In the genomic region with DNA sequence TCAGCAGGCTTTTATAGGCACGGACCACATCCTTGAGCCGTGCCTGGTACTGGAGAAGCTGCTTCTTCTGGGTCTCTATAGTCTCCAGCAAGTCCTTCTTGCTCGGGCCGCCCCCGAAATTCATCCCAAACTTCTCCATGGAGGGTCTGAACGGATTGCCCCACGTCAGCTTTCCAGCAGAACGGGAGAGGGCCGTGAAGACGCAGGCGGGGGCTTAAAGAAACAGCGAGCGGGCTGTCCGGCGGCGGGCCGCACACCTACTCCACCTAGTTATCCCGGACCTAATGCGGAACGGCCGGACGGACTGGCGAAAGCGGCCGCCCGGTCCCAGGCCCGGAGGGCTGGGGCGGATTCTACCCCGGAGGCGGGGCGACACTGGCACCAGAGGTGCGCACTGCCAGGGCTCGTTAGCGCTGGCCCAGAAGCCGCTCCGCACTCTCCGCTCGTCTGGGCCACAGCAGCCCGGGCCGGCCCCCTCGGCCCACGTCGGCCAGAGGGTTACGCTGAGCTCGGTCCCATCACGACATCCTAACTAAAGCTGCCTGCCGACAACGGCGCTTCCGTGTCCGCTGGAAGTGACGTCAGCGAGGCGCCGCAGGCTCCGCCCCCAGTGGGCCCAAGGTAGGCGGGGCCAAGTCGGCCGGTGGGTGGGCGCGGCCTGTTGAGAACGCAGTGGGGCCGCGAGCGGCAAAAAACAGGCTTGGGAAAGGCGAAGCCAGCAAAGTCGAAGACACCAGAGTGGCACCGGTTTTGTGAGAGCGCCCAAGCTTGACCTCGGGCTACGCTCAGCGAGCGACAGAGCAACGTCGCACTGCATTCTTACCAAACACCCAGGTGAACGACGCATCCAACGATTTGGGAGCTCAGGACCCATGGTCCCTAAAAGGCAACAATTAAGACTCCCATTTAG, we compare ENCODE assay signal across 8 cellular contexts. TPM values are rescaled to one million over a fixed set of nuclear protein-coding genes. Genes with fewer than 3 reads are reported as not detected.
DNase-seq lines count a peak whose midpoint lies in the region; ATAC-seq and TF ChIP-seq lines count a peak whose summit lies in the region.

A gene with protein sequence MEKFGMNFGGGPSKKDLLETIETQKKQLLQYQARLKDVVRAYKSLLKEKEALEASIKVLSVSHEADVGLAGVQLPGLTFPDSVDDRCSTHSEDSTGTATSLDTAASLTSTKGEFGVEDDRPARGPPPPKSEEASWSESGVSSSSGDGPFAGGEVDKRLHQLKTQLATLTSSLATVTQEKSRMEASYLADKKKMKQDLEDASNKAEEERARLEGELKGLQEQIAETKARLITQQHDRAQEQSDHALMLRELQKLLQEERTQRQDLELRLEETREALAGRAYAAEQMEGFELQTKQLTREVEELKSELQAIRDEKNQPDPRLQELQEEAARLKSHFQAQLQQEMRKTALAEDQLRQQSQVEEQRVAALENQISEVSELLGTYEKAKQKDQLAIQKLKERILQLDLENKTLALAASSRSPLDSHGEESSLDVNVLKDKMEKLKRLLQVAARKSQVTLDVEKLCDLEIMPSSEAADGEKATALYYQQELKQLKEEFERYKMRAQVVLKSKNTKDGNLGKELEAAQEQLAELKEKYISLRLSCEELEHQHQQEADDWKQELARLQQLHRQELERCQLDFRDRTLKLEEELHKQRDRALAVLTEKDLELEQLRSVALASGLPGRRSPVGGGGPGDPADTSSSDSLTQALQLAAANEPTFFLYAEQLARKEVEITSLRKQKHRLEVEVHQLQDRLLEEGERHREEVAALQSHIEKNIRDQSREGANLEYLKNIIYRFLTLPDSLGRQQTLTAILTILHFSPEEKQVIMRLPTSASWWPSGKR (minus strand): TSS at position 553 of the 910 bp plus-strand sequence. CDS start 414 bp downstream, at position 139.

- H2AFZ ChIP-seq in OCI-LY7 (ENCODE audit: low read length) = peak within 1 kb of the TSS; percentile 96

- no peaks in the 10 kb centered on the region for H3K9me2 ChIP-seq in OCI-LY7 (ENCODE audit: insufficient read depth, low read length)

- POLR2A ChIA-PET in OCI-LY7 (lab: Charles Lee) = interaction anchor here (0.7 to 1.3 kb wide), 3 partner anchors 8 to 41 kb away, joined by 3 to 6 read pairs (median 3); no protein-coding TSS in a partner anchor

- TSS peak; percentile 72 for BruUV-seq in OCI-LY7 (replicated peaks; lab: Mats Ljungman, UMichigan)

- peaks cover 24% of the 10 kb centered on the region; the same call in 1 of the 2 replicates for H4K20me1 ChIP-seq in OCI-LY7 (ENCODE audit: insufficient read depth, low read length)

- peak; percentile 97 for DNase-seq in DMS 273 (lab: John Stamatoyannopoulos, UW; ENCODE audit: unreplicated experiment)
- DNase-seq in OCI-LY7 (ENCODE audit: low spot score) = peak; percentile 91
- DNase-seq in activated T-cell treated with anti-CD3 and anti-CD28 coated beads for 4 hours = peak; percentile 94
- DNase-seq in epithelial cell of esophagus (ENCODE audit: low read depth) = peak; percentile 90
- DNase-seq in mucosa of gallbladder (ENCODE audit: low spot score) = peak; percentile 93
- peak; percentile 84 to 91 for DNase-seq in stimulated activated CD8-positive, alpha-beta memory T cell treated with anti-CD3 and anti-CD28 coated beads, Interleukin-4, amount 100 ng/mL, for 4 hours (ENCODE audit: low read depth in 2 of 2, low spot score in 1 of 2)

- no peak for TF ChIP-seq CTCF in OCI-LY7 (conservative IDR thresholded peaks at IDR 0.05; ENCODE audit: low read length)
- no peak for TF ChIP-seq CTCF in epithelial cell of esophagus (IDR thresholded peaks at IDR 0.05; ENCODE audit: insufficient read depth, low read depth, low read length, missing control alignments)

- H3K9me3 ChIP-seq in HUES6 (ENCODE audit: control insufficient read depth, insufficient read depth, low read depth, low read length) (no peaks in the 10 kb centered on the region), OCI-LY7 (ENCODE audit: low read length) (no peaks in the 10 kb centered on the region)

- intact Hi-C loops in OCI-LY7 (cut with micrococcal nuclease; ENCODE audit: unreplicated experiment) = loop anchor here (5.0 kb wide), 2 partner anchors 67 to 193 kb away; a partner anchor contains a TSS

- ATAC-seq in GM21447 (IDR thresholded peaks at IDR 0.05; ENCODE audit: unreplicated experiment) = peak; percentile 72

- peak within 1 kb of the TSS; percentile 88 for H3K4me3 ChIP-seq in HUES6 (ENCODE audit: low read depth, low read length)
- H3K4me3 ChIP-seq in OCI-LY7 (ENCODE audit: low read depth, low read length, poor library complexity, severe bottlenecking) = peak within 1 kb of the TSS; percentile 84
- peak within 1 kb of the TSS; percentile 74 for H3K4me3 ChIP-seq in epithelial cell of esophagus (ENCODE audit: low read length)

- H3K36me3 ChIP-seq in HUES6 (ENCODE audit: control insufficient read depth, insufficient read depth, low read length) = peaks cover 26% of the 10 kb centered on the region
- H3K36me3 ChIP-seq in OCI-LY7 (ENCODE audit: insufficient read depth, low read length) = peaks cover 32% of the 10 kb centered on the region

- peak within 1 kb of the TSS; percentile 80 for H3K9ac ChIP-seq in HUES6 (ENCODE audit: low read length)

- H3K79me2 ChIP-seq in OCI-LY7 (ENCODE audit: insufficient read depth, low read depth, low read length) = peaks cover 34% of the 10 kb centered on the region; the same call in 1 of the 2 replicates

- H3K4me1 ChIP-seq in HUES6 (ENCODE audit: control insufficient read depth, insufficient read depth, low read length) (peaks cover 13% of the 10 kb centered on the region), OCI-LY7 (ENCODE audit: insufficient read depth, low read length, poor library complexity, severe bottlenecking) (peaks cover 35% of the 10 kb centered on the region)

- H3K4me2 ChIP-seq in OCI-LY7 (ENCODE audit: low read length) = peak within 1 kb of the TSS; percentile 96

- H3K27ac ChIP-seq in HUES6 (ENCODE audit: low read depth, low read length) = 0 out of 2 replicates have a peak within 1 kb of the TSS, but pooled peaks have one; percentile 42
- H3K27ac ChIP-seq in OCI-LY7 (ENCODE audit: low read depth, low read length, poor library complexity, severe bottlenecking) = peak within 1 kb of the TSS; percentile 7

- CTCF ChIA-PET in OCI-LY7 (lab: Charles Lee; ENCODE audit: unreplicated experiment) = no interaction called here

- peaks cover 22% of the 10 kb centered on the region for H3K27me3 ChIP-seq in HUES6 (ENCODE audit: control insufficient read depth, insufficient read depth, low read length)

RNA-seq across cellular contexts. Expression of the gene that starts here (rescaled TPM):
- 13.3 and 15.1 TPM in 2 replicates for total RNA-seq in OCI-LY7 (2014; rRNA removed; shearing (Covaris generic))
- total RNA-seq in OCI-LY7 (2022) = 17.0 and 18.3 TPM in 2 replicates
- total RNA-seq in mucosa of gallbladder = 19.0 TPM

Comparison
In these comparisons a context has a peak if more than half of its experiments do, and no peak if none do; other contexts are left out.
1. Peak in every context shown above with its lines: DNase-seq, ATAC-seq, H3K4me3 ChIP-seq and H3K27ac ChIP-seq.